In the genomic region with DNA sequence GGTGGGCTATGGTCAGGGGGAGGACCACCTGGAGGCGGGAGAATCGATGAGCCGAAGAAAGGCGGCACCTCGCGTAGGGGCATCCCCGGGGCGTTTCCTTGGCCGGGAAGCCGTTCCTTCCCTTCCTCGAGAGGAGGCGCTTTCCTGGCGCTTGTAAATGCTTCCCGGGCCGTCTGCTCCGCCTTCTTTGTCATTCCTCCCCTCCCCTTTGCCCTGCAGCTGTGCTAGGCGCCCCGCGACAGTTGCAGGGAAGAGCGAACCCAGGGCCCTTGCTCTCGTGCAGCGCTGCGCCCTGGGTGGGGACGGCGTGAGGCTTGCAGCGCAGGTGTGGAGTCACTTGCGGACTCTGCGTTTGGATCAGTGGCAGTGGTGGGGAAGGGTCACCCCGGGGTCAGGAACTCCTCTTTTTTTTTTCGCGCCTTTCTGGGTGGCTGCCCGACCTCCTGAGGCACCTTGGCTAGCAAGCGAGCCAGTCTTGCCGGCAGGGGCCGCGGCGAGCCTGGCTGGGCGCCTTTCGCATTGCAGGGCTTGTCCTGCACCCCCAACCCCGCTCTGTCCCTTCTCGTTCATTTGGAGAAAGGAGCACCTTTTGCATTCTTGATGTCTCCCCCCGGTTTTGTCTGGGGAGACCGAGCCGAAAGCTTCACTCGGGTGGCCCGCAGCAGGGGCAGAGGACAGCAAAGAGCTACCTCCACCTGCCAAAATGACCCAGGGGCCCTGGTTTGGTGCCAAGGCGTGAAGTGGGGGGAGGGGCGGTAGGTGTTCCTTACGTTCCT, we compare ENCODE assay signal across 7 cellular contexts. TPM values are rescaled to one million over a fixed set of nuclear protein-coding genes. Genes with fewer than 3 reads are reported as not detected.
DNase-seq lines count a peak whose midpoint lies in the region; ATAC-seq and TF ChIP-seq lines count a peak whose summit lies in the region.

No MANE protein-coding gene starts in this region.

- TF ChIP-seq CTCF in GM06990 (IDR thresholded peaks at IDR 0.05; ENCODE audit: insufficient read depth, low read length, poor library complexity, severe bottlenecking) = no peak
- peak; percentile 34 for TF ChIP-seq CTCF in astrocyte of the cerebellum (IDR thresholded peaks at IDR 0.05; ENCODE audit: low read depth, low read length, missing control alignments)
- peak; percentile 7 to 58 (median 36) for TF ChIP-seq CTCF in gastrocnemius medialis (IDR thresholded peaks at IDR 0.05 in 4 of 5, conservative IDR thresholded peaks at IDR 0.05 in 1 of 5)

- peak; percentile 20 for DNase-seq in GM06990 (ENCODE audit: extremely low read depth, insufficient read length)
- peak; percentile 58 for DNase-seq in NCI-H446 treated with DMSO at 0.1 percent for 48 hours (lab: John Stamatoyannopoulos, UW)
- peak; percentile 20 for DNase-seq in astrocyte of the cerebellum (ENCODE audit: low read depth)
- peak; percentile 73 to 79 for DNase-seq in gastrocnemius medialis
- DNase-seq in superior temporal gyrus (ENCODE audit: extremely low spot score) = no peak

- peaks cover 20 to 30% of the 10 kb centered on the region in 2 donors for H3K4me1 ChIP-seq in gastrocnemius medialis

- H3K9me3 ChIP-seq in gastrocnemius medialis = no peaks in the 10 kb centered on the region

- ATAC-seq in HG02852 (IDR thresholded peaks at IDR 0.05; ENCODE audit: unreplicated experiment) (peak; percentile 16), gastrocnemius medialis (peak; percentile 82 to 83)

- intact Hi-C loops in gastrocnemius medialis (cut with DNase I; ENCODE audit: low total_unique reads) = loop anchor here (1.0 to 5.0 kb wide), 4 partner anchors 29 to 167 kb away; a partner anchor contains a TSS

- in situ Hi-C loops in astrocyte of the cerebellum (cut with HindIII; ENCODE audit: low sequenced_read_pairs) = no loop called here
- in situ Hi-C loops in gastrocnemius medialis (cut with MboI; ENCODE audit: low sequenced_read_pairs in 4 of 4) = no loop called here

- H3K27ac ChIP-seq in gastrocnemius medialis = peak overlapping the region; percentile 83 to 98 (median 92)

- H3K4me3 ChIP-seq in GM06990 (replicated peaks; ENCODE audit: low read depth, low read length) (no peak overlapping the region), astrocyte of the cerebellum (ENCODE audit: low read depth, low read length) (peak overlapping the region; percentile 77), iPS-11a (ENCODE audit: low read depth, low read length) (peak overlapping the region; percentile 70), gastrocnemius medialis (peak overlapping the region; percentile 82 to 98 (median 94))

- H3K36me3 ChIP-seq in GM06990 (ENCODE audit: control insufficient read depth, insufficient read depth, low read length) (no peaks in the 10 kb centered on the region), gastrocnemius medialis (no peaks in the 10 kb centered on the region)

- H3K27me3 ChIP-seq in GM06990 (replicated peaks; ENCODE audit: control insufficient read depth, insufficient read depth, low read length) (no peaks in the 10 kb centered on the region; the same call in none of the 2 replicates), gastrocnemius medialis (no peaks in the 10 kb centered on the region)

- TF ChIP-seq POLR2A in gastrocnemius medialis (IDR thresholded peaks at IDR 0.05) = no peak

RNA-seq across cellular contexts. Expression of a gene that starts 0.9 kb away (rescaled TPM):
- total RNA-seq in gastrocnemius medialis = 100 to 1,000 TPM in 1 of 4 donors, 10 to 100 TPM in 3; 25.8 to 103 (median 65.6) TPM
